In the genomic region with DNA sequence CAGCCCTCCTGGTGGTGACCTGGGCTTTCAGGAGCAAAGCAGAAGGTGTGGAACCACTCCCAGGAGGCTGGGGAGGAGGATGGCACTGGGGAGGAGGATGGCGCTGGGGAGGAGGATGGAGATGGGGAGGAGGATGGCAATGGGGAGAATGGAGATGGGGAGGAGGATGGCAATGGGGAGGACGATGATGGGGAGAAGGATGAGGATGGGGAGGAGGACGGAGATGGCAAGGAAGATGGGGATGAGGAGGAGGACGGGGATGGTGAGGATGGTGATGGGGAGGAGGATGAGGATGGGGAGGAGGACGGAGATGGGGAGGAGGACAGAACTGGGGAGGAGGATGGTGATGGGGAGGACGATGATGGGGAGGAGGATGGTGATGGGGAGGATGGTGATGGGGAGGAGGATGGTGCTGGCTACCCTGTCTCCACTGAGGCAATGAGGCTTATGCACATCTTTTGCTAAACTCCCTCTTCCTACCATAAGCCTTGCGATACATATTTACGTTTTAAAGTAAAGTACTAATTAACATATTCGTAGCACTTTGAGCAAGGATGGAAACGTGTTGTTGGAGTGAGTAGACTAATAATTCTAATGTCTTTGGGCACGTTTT, we compare ENCODE assay signal across 2 cellular contexts.
A peak's percentile ranks its signal among the peaks of the same experiment; 100 is the strongest.
TF ChIP-seq lines count a peak whose summit lies in the region.

No MANE protein-coding gene starts in this region.

TF ChIP-seq in HEK293, 187 proteins besides CTCF, POLR2A, EP300 and RAD21:
- TF ChIP-seq, protein P1, sequence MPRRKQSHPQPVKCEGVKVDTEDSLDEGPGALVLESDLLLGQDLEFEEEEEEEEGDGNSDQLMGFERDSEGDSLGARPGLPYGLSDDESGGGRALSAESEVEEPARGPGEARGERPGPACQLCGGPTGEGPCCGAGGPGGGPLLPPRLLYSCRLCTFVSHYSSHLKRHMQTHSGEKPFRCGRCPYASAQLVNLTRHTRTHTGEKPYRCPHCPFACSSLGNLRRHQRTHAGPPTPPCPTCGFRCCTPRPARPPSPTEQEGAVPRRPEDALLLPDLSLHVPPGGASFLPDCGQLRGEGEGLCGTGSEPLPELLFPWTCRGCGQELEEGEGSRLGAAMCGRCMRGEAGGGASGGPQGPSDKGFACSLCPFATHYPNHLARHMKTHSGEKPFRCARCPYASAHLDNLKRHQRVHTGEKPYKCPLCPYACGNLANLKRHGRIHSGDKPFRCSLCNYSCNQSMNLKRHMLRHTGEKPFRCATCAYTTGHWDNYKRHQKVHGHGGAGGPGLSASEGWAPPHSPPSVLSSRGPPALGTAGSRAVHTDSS (tag by site-specific recombination; IDR thresholded peaks at IDR 0.05), result peak; percentile 46; the same call in 1 of the 2 replicates
- no peak for TF ChIP-seq ZNF621 (tag by site-specific recombination; IDR thresholded peaks at IDR 0.05)

TF ChIP-seq in K562, 482 proteins besides CTCF, POLR2A, EP300 and RAD21 (continued from another document):
- no peak for TF ChIP-seq ETV6 (IDR thresholded peaks at IDR 0.05; ENCODE audit: borderline replicate concordance in 1 of 2, low read depth in 2 of 2, low read length in 1 of 2)
- TF ChIP-seq ETV6 (CRISPR knock-in tag; IDR thresholded peaks at IDR 0.05; ENCODE audit: borderline replicate concordance), result no peak
- TF ChIP-seq PTRF (tag; IDR thresholded peaks at IDR 0.05), result no peak
- peak; percentile 86 for TF ChIP-seq ZNF263 (CRISPR knock-in tag; IDR thresholded peaks at IDR 0.05; ENCODE audit: borderline replicate concordance)
- TF ChIP-seq, protein P2, sequence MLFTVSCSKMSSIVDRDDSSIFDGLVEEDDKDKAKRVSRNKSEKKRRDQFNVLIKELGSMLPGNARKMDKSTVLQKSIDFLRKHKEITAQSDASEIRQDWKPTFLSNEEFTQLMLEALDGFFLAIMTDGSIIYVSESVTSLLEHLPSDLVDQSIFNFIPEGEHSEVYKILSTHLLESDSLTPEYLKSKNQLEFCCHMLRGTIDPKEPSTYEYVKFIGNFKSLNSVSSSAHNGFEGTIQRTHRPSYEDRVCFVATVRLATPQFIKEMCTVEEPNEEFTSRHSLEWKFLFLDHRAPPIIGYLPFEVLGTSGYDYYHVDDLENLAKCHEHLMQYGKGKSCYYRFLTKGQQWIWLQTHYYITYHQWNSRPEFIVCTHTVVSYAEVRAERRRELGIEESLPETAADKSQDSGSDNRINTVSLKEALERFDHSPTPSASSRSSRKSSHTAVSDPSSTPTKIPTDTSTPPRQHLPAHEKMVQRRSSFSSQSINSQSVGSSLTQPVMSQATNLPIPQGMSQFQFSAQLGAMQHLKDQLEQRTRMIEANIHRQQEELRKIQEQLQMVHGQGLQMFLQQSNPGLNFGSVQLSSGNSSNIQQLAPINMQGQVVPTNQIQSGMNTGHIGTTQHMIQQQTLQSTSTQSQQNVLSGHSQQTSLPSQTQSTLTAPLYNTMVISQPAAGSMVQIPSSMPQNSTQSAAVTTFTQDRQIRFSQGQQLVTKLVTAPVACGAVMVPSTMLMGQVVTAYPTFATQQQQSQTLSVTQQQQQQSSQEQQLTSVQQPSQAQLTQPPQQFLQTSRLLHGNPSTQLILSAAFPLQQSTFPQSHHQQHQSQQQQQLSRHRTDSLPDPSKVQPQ (CRISPR knock-in tag; IDR thresholded peaks at IDR 0.05; ENCODE audit: borderline replicate concordance), result no peak
- TF ChIP-seq RUNX1 (IDR thresholded peaks at IDR 0.05; ENCODE audit: low read depth), result no peak
- TF ChIP-seq FOXM1 (IDR thresholded peaks at IDR 0.05; ENCODE audit: low read depth), result no peak
- TF ChIP-seq FOXM1 (CRISPR knock-in tag; IDR thresholded peaks at IDR 0.05; ENCODE audit: low read depth), result no peak
- TF ChIP-seq SIRT6 (IDR thresholded peaks at IDR 0.05; ENCODE audit: low read depth, low read length), result no peak
